ENCODE assay signal across 25 cellular contexts in the genomic region with DNA sequence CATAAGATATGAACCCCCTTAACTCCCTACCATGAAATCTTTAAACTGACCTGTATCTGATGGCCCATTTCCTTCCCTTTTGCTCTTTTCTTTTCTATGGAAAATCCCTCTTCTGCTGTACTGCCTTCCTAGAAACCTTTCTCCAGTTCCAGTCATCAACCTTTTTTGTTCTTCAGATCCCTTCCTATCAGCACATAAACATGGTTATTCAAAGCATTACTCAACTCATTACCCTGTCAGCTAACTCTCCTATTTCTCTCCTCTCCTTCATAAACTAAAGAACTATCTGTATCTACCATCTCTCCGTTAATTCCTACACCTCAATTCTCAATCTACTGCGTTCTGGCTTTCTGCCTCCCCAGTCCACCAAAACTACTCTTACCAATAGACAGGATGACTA.
"Had no signal": no experiment of that assay in that cellular context is flagged by ENCODE, and none has a peak within 500 bp of the region (broad histone marks: within the 10 kb centered on the region; RNA-seq: fewer than 3 reads in every experiment).

No MANE protein-coding gene starts in this region.

- DNase-seq: KBM-7, MG63, NCI-H1092, NCI-H1105 treated with DMSO at 0.1 percent for 48 hours, NCI-H1417 treated with DMSO at 0.1 percent for 48 hours, NCI-H146, NCI-H1694 treated with DMSO at 0.1 percent for 48 hours, NCI-H1930, NCI-H2081 treated with DMSO at 0.1 percent for 48 hours, NCI-H2171, NCI-H226, NCI-H446, NCI-H510A, NCI-H524 treated with DMSO at 0.1 percent for 48 hours, NCI-H69, NCI-H774, Right ventricle myocardium superior, RPMI8226, SIG-M5 had no signal

- H3K27me3 ChIP-seq: SJSA1 had no signal

- H3K36me3 Mint-ChIP-seq: IgD-negative memory B cell had no signal

- H3K27ac Mint-ChIP-seq: IgD-negative memory B cell had no signal

- H3K27ac ChIP-seq: HL-60, SJSA1, SK-N-MC had no signal

- H3K9me3 ChIP-seq: MG63, SJSA1 had no signal

- H3K9me3 Mint-ChIP-seq: IgD-negative memory B cell had no signal

- H3K4me1 ChIP-seq: SJSA1 had no signal

- H3K4me3 Mint-ChIP-seq: IgD-negative memory B cell had no signal

- H3K4me3 ChIP-seq: MG63, SJSA1, SK-N-MC had no signal

- H3K36me3 ChIP-seq: MG63, SJSA1 had no signal

- FAIRE-seq: HTR-8/SVneo, RCC 7860 had no signal
